24 cellular contexts compared by ENCODE assay signal in the genomic region with DNA sequence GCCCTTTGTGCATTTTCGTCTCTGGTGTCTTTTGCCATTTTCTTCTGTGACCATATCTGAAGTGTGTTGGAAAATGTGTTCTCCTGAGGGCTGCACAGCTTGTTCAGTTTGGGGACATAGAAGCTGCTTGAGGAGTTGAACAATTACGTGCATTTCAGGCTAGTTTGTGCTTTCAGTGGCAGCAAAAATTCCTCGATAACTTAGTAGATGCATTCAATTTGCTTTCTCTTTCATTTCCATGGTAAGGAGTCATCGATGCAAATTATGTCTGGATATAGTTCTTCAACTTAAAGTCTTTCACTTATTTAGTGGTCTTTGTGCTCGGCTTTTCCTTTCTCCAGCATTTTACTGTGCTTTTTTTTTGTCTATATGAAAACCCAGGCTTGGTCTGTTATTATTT.
DNase-seq lines count a peak whose midpoint lies in the region; ATAC-seq, FAIRE-seq and TF ChIP-seq lines count a peak whose summit lies in the region.
"Had no signal": no experiment of that assay in that cellular context is flagged by ENCODE, and none has a peak within 500 bp of the region (broad histone marks: within the 10 kb centered on the region; RNA-seq: fewer than 3 reads in every experiment).

No MANE protein-coding gene starts in this region.

- intact Hi-C loops in lower leg skin (cut with DNase I; ENCODE audit: low total_unique reads) = no loop called here

- H3K4me1 ChIP-seq in A549 = no peaks in the 10 kb centered on the region

- ATAC-seq in A549 (no peak), HG03175 (IDR thresholded peaks at IDR 0.05; ENCODE audit: unreplicated experiment) (no peak), GM21367 (IDR thresholded peaks at IDR 0.05; ENCODE audit: unreplicated experiment) (no peak)
- ATAC-seq: activated CD4-positive, CD25-positive, alpha-beta regulatory T cell treated with anti-CD3 and anti-CD28 coated beads, Interleukin-2, amount 50 U/mL, for 24 hours; mucosa of descending colon; natural killer cell; stimulated activated naive CD8-positive, alpha-beta T cell treated with anti-CD3 and anti-CD28 coated beads, Interleukin-15, Interleukin-2, amounts not matched to agents 100 U/mL and 50 U/mL, for 24 hours had no signal

- WGBS in A549 (ENCODE audit: missing lambda C conversion rate) = 13% methylated on average over 5 of the region's 5 CpGs
- WGBS in lower leg skin, 2 donors = 80 to 81% methylated on average over 5 of the region's 5 CpGs

- peak overlapping the region; percentile 62 for H3K4me2 ChIP-seq in A549

- no peak overlapping the region for H3K27ac ChIP-seq in A549
- H3K27ac ChIP-seq: epithelial cell of prostate, SK-N-MC had no signal

- FAIRE-seq in A549 (lab: Jason Lieb, UNC) = no peak
- peak; percentile 88 for FAIRE-seq in H54 (lab: Jason Lieb, UNC)

- TF ChIP-seq RAD21 in A549 (conservative IDR thresholded peaks at IDR 0.05 in 1 of 2, IDR thresholded peaks at IDR 0.05 in 1 of 2) = no peak

- H3K4me3 ChIP-seq in A549 (peak overlapping the region; percentile 20; the same call in 1 of the 3 replicates), lower leg skin (ENCODE audit: low read depth, poor library complexity, severe bottlenecking) (no peak overlapping the region)
- H3K4me3 ChIP-seq: mucosa of descending colon, SK-N-MC had no signal

- no peak for TF ChIP-seq EP300 in A549 (IDR thresholded peaks at IDR 0.05)

- no peak for DNase-seq in A549 (ENCODE audit: low read depth in 1 of 2, low spot score in 1 of 2)
- no peak for DNase-seq in H54 (ENCODE audit: insufficient read length, low spot score)
- DNase-seq in OCI-M1 (lab: John Stamatoyannopoulos, UW) = peak; percentile 77
- DNase-seq in fibroblast of peridontal ligament (ENCODE audit: extremely low read depth) = peak; percentile 67
- DNase-seq in NCI-H1092 (lab: John Stamatoyannopoulos, UW) = no peak
- DNase-seq in lower leg skin (ENCODE audit: low spot score in 2 of 2) = no peak
- DNase-seq: ACHN; activated CD4-positive, alpha-beta T cell treated with anti-CD3 and anti-CD28 coated beads, Interleukin-2, amount 50 U/mL, for 48 hours; activated naive CD4-positive, alpha-beta T cell; caudate nucleus; CD4-positive, alpha-beta memory T cell; cortex of kidney; effector memory CD4-positive, alpha-beta T cell; HFFc6; hippocampal formation; mucosa of descending colon; natural killer cell; NCI-H2029 treated with DMSO at 0.1 percent for 48 hours; stimulated activated naive CD8-positive, alpha-beta T cell treated with anti-CD3 and anti-CD28 coated beads, Interleukin-15, Interleukin-2, amounts not matched to agents 100 U/mL and 50 U/mL, for 24 hours had no signal

- POLR2A ChIA-PET in A549 (lab: Yijun Ruan, JAX) = no interaction called here

- CTCF ChIA-PET in A549 (lab: Yijun Ruan, JAX) = interaction anchor here (1.1 kb wide), 1 partner anchor 119 kb away, joined by 3 read pairs; no protein-coding TSS in a partner anchor

- no peaks in the 10 kb centered on the region for H3K9me3 ChIP-seq in A549
- H3K9me3 ChIP-seq: mucosa of descending colon had no signal

- TF ChIP-seq CTCF in A549 (IDR thresholded peaks at IDR 0.05) (no peak), lower leg skin (IDR thresholded peaks at IDR 0.05) (no peak)

- TF ChIP-seq POLR2A in A549 (IDR thresholded peaks at IDR 0.05; ENCODE audit: low read length) = no peak
- TF ChIP-seq POLR2A in H54 (IDR thresholded peaks at IDR 0.05; ENCODE audit: low read depth, low read length) = no peak
- no peak for TF ChIP-seq POLR2A in lower leg skin (IDR thresholded peaks at IDR 0.05)

TF ChIP-seq in A549, 52 proteins besides CTCF, POLR2A, EP300 and RAD21:
- TF ChIP-seq JUNB (IDR thresholded peaks at IDR 0.05) (no peak), GATA3 (IDR thresholded peaks at IDR 0.05; ENCODE audit: borderline replicate concordance) (no peak), MAFK (IDR thresholded peaks at IDR 0.05; ENCODE audit: partially characterized antibody) (no peak), FOXS1 (CRISPR knock-in tag; IDR thresholded peaks at IDR 0.05) (no peak), MYC (IDR thresholded peaks at IDR 0.05; ENCODE audit: borderline replicate concordance, low read length) (no peak), RFX5 (IDR thresholded peaks at IDR 0.05) (no peak), FOSB (CRISPR knock-in tag; IDR thresholded peaks at IDR 0.05) (no peak), CBX2 (IDR thresholded peaks at IDR 0.05; ENCODE audit: borderline replicate concordance, low read depth) (no peak), RARB (CRISPR knock-in tag; IDR thresholded peaks at IDR 0.05) (no peak), RNF2 (IDR thresholded peaks at IDR 0.05; ENCODE audit: borderline replicate concordance, low read depth) (no peak), POLR2AphosphoS2 (conservative IDR thresholded peaks at IDR 0.05; ENCODE audit: low read length) (no peak), CBX8 (IDR thresholded peaks at IDR 0.05) (no peak), RCOR1 (IDR thresholded peaks at IDR 0.05; ENCODE audit: low read depth, low read length) (no peak), EHF (CRISPR knock-in tag; IDR thresholded peaks at IDR 0.05) (no peak), ZFP36 (IDR thresholded peaks at IDR 0.05; ENCODE audit: borderline replicate concordance, partially characterized antibody) (no peak), CEBPB (IDR thresholded peaks at IDR 0.05) (no peak)
- TF ChIP-seq, protein P1, sequence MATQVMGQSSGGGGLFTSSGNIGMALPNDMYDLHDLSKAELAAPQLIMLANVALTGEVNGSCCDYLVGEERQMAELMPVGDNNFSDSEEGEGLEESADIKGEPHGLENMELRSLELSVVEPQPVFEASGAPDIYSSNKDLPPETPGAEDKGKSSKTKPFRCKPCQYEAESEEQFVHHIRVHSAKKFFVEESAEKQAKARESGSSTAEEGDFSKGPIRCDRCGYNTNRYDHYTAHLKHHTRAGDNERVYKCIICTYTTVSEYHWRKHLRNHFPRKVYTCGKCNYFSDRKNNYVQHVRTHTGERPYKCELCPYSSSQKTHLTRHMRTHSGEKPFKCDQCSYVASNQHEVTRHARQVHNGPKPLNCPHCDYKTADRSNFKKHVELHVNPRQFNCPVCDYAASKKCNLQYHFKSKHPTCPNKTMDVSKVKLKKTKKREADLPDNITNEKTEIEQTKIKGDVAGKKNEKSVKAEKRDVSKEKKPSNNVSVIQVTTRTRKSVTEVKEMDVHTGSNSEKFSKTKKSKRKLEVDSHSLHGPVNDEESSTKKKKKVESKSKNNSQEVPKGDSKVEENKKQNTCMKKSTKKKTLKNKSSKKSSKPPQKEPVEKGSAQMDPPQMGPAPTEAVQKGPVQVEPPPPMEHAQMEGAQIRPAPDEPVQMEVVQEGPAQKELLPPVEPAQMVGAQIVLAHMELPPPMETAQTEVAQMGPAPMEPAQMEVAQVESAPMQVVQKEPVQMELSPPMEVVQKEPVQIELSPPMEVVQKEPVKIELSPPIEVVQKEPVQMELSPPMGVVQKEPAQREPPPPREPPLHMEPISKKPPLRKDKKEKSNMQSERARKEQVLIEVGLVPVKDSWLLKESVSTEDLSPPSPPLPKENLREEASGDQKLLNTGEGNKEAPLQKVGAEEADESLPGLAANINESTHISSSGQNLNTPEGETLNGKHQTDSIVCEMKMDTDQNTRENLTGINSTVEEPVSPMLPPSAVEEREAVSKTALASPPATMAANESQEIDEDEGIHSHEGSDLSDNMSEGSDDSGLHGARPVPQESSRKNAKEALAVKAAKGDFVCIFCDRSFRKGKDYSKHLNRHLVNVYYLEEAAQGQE (IDR thresholded peaks at IDR 0.05) = no peak
- TF ChIP-seq, protein P2, sequence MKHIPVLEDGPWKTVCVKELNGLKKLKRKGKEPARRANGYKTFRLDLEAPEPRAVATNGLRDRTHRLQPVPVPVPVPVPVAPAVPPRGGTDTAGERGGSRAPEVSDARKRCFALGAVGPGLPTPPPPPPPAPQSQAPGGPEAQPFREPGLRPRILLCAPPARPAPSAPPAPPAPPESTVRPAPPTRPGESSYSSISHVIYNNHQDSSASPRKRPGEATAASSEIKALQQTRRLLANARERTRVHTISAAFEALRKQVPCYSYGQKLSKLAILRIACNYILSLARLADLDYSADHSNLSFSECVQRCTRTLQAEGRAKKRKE (CRISPR knock-in tag; IDR thresholded peaks at IDR 0.05; ENCODE audit: low read depth) = no peak
- TF ChIP-seq, protein P3, sequence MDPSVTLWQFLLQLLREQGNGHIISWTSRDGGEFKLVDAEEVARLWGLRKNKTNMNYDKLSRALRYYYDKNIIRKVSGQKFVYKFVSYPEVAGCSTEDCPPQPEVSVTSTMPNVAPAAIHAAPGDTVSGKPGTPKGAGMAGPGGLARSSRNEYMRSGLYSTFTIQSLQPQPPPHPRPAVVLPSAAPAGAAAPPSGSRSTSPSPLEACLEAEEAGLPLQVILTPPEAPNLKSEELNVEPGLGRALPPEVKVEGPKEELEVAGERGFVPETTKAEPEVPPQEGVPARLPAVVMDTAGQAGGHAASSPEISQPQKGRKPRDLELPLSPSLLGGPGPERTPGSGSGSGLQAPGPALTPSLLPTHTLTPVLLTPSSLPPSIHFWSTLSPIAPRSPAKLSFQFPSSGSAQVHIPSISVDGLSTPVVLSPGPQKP (IDR thresholded peaks at IDR 0.05; ENCODE audit: low read depth, low read length) = no peak
- TF ChIP-seq, protein P4, sequence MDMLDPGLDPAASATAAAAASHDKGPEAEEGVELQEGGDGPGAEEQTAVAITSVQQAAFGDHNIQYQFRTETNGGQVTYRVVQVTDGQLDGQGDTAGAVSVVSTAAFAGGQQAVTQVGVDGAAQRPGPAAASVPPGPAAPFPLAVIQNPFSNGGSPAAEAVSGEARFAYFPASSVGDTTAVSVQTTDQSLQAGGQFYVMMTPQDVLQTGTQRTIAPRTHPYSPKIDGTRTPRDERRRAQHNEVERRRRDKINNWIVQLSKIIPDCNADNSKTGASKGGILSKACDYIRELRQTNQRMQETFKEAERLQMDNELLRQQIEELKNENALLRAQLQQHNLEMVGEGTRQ (IDR thresholded peaks at IDR 0.05) = no peak

Comparison
In these comparisons a context has a peak if more than half of its experiments do, and no peak if none do; other contexts are left out.
1. DNase-seq: peak in OCI-M1 (single experiment) and fibroblast of peridontal ligament (single experiment); none in A549 (0 of 2), H54 (single experiment), NCI-H1092 (single experiment) and lower leg skin (0 of 2).